ENCODE assay signal across 2 cellular contexts in the genomic region with DNA sequence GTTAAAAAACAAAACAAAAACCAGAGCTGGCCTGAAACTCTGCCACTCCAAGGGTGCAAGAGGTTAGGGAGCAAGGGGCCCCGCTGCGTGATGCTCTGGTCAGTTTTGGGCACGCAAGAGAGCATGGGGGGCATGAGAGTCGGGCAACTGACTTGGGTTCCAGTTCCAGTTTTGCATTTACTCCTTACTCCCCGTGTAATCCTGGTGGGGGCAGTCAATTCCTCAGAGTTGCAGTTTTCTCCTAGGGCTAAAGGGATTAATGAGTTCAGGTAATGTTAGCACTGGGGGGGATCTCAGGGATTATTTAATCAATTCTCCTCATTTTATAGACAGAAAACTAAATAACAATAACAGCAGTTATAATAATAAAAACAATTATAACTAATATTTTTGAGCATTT.
TF ChIP-seq lines count a peak whose summit lies in the region.

No MANE protein-coding gene starts in this region.

TF ChIP-seq in SK-N-SH, 30 proteins besides CTCF, POLR2A, EP300 and RAD21 (continued from another document):
- TF ChIP-seq, protein P1, sequence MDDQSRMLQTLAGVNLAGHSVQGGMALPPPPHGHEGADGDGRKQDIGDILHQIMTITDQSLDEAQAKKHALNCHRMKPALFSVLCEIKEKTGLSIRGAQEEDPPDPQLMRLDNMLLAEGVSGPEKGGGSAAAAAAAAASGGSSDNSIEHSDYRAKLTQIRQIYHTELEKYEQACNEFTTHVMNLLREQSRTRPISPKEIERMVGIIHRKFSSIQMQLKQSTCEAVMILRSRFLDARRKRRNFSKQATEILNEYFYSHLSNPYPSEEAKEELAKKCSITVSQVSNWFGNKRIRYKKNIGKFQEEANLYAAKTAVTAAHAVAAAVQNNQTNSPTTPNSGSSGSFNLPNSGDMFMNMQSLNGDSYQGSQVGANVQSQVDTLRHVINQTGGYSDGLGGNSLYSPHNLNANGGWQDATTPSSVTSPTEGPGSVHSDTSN (IDR thresholded peaks at IDR 0.05) = no peak
- no peak for TF ChIP-seq NRF1 (IDR thresholded peaks at IDR 0.05; ENCODE audit: low read depth, low read length)
- TF ChIP-seq, protein P2, sequence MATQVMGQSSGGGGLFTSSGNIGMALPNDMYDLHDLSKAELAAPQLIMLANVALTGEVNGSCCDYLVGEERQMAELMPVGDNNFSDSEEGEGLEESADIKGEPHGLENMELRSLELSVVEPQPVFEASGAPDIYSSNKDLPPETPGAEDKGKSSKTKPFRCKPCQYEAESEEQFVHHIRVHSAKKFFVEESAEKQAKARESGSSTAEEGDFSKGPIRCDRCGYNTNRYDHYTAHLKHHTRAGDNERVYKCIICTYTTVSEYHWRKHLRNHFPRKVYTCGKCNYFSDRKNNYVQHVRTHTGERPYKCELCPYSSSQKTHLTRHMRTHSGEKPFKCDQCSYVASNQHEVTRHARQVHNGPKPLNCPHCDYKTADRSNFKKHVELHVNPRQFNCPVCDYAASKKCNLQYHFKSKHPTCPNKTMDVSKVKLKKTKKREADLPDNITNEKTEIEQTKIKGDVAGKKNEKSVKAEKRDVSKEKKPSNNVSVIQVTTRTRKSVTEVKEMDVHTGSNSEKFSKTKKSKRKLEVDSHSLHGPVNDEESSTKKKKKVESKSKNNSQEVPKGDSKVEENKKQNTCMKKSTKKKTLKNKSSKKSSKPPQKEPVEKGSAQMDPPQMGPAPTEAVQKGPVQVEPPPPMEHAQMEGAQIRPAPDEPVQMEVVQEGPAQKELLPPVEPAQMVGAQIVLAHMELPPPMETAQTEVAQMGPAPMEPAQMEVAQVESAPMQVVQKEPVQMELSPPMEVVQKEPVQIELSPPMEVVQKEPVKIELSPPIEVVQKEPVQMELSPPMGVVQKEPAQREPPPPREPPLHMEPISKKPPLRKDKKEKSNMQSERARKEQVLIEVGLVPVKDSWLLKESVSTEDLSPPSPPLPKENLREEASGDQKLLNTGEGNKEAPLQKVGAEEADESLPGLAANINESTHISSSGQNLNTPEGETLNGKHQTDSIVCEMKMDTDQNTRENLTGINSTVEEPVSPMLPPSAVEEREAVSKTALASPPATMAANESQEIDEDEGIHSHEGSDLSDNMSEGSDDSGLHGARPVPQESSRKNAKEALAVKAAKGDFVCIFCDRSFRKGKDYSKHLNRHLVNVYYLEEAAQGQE (IDR thresholded peaks at IDR 0.05; ENCODE audit: low read depth, low read length) = no peak
- TF ChIP-seq SMC3 (IDR thresholded peaks at IDR 0.05; ENCODE audit: low read depth, low read length) = no peak
- TF ChIP-seq SIN3A (IDR thresholded peaks at IDR 0.05; ENCODE audit: borderline replicate concordance, low read depth, low read length) = no peak
- no peak for TF ChIP-seq GATA2 (CRISPR knock-in tag; IDR thresholded peaks at IDR 0.05)
- TF ChIP-seq, protein P3, sequence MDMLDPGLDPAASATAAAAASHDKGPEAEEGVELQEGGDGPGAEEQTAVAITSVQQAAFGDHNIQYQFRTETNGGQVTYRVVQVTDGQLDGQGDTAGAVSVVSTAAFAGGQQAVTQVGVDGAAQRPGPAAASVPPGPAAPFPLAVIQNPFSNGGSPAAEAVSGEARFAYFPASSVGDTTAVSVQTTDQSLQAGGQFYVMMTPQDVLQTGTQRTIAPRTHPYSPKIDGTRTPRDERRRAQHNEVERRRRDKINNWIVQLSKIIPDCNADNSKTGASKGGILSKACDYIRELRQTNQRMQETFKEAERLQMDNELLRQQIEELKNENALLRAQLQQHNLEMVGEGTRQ (IDR thresholded peaks at IDR 0.05; ENCODE audit: borderline replicate concordance, low read depth, low read length) = no peak
- no peak for TF ChIP-seq RXRA (IDR thresholded peaks at IDR 0.05; ENCODE audit: borderline replicate concordance, low read depth)
- TF ChIP-seq ELF1 (IDR thresholded peaks at IDR 0.05) = no peak
- TF ChIP-seq MXI1 (IDR thresholded peaks at IDR 0.05; ENCODE audit: low read depth, low read length) = no peak
- TF ChIP-seq, protein P4, sequence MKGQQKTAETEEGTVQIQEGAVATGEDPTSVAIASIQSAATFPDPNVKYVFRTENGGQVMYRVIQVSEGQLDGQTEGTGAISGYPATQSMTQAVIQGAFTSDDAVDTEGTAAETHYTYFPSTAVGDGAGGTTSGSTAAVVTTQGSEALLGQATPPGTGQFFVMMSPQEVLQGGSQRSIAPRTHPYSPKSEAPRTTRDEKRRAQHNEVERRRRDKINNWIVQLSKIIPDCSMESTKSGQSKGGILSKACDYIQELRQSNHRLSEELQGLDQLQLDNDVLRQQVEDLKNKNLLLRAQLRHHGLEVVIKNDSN (IDR thresholded peaks at IDR 0.05; ENCODE audit: borderline replicate concordance, low read depth) = no peak
- TF ChIP-seq, protein P5, sequence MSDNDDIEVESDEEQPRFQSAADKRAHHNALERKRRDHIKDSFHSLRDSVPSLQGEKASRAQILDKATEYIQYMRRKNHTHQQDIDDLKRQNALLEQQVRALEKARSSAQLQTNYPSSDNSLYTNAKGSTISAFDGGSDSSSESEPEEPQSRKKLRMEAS (IDR thresholded peaks at IDR 0.05; ENCODE audit: low read depth) = no peak
- no peak for TF ChIP-seq GABPA (IDR thresholded peaks at IDR 0.05; ENCODE audit: low read depth)

TF ChIP-seq in SK-N-SH treated with all-trans-retinoic acid at 6 μM for 48 hours, 23 proteins besides CTCF, POLR2A, EP300 and RAD21 (continued from another document):
- TF ChIP-seq, protein P6, sequence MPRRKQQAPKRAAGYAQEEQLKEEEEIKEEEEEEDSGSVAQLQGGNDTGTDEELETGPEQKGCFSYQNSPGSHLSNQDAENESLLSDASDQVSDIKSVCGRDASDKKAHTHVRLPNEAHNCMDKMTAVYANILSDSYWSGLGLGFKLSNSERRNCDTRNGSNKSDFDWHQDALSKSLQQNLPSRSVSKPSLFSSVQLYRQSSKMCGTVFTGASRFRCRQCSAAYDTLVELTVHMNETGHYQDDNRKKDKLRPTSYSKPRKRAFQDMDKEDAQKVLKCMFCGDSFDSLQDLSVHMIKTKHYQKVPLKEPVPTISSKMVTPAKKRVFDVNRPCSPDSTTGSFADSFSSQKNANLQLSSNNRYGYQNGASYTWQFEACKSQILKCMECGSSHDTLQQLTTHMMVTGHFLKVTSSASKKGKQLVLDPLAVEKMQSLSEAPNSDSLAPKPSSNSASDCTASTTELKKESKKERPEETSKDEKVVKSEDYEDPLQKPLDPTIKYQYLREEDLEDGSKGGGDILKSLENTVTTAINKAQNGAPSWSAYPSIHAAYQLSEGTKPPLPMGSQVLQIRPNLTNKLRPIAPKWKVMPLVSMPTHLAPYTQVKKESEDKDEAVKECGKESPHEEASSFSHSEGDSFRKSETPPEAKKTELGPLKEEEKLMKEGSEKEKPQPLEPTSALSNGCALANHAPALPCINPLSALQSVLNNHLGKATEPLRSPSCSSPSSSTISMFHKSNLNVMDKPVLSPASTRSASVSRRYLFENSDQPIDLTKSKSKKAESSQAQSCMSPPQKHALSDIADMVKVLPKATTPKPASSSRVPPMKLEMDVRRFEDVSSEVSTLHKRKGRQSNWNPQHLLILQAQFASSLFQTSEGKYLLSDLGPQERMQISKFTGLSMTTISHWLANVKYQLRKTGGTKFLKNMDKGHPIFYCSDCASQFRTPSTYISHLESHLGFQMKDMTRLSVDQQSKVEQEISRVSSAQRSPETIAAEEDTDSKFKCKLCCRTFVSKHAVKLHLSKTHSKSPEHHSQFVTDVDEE (CRISPR knock-in tag; IDR thresholded peaks at IDR 0.05) = no peak
- TF ChIP-seq, protein P7, sequence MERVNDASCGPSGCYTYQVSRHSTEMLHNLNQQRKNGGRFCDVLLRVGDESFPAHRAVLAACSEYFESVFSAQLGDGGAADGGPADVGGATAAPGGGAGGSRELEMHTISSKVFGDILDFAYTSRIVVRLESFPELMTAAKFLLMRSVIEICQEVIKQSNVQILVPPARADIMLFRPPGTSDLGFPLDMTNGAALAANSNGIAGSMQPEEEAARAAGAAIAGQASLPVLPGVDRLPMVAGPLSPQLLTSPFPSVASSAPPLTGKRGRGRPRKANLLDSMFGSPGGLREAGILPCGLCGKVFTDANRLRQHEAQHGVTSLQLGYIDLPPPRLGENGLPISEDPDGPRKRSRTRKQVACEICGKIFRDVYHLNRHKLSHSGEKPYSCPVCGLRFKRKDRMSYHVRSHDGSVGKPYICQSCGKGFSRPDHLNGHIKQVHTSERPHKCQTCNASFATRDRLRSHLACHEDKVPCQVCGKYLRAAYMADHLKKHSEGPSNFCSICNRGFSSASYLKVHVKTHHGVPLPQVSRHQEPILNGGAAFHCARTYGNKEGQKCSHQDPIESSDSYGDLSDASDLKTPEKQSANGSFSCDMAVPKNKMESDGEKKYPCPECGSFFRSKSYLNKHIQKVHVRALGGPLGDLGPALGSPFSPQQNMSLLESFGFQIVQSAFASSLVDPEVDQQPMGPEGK (CRISPR knock-in tag; IDR thresholded peaks at IDR 0.05; ENCODE audit: borderline replicate concordance) = no peak
- TF ChIP-seq ZNF8 (CRISPR knock-in tag; IDR thresholded peaks at IDR 0.05) = no peak
- TF ChIP-seq ZC3H10 (CRISPR knock-in tag; IDR thresholded peaks at IDR 0.05) = no peak
- TF ChIP-seq, protein P8, sequence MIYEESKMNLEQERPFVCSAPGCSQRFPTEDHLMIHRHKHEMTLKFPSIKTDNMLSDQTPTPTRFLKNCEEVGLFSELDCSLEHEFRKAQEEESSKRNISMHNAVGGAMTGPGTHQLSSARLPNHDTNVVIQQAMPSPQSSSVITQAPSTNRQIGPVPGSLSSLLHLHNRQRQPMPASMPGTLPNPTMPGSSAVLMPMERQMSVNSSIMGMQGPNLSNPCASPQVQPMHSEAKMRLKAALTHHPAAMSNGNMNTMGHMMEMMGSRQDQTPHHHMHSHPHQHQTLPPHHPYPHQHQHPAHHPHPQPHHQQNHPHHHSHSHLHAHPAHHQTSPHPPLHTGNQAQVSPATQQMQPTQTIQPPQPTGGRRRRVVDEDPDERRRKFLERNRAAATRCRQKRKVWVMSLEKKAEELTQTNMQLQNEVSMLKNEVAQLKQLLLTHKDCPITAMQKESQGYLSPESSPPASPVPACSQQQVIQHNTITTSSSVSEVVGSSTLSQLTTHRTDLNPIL (CRISPR knock-in tag; IDR thresholded peaks at IDR 0.05; ENCODE audit: low read depth) = no peak
TF ChIP-seq in SK-N-SH treated with all-trans-retinoic acid at 6 μM for 48 hours: peak in this region for 0.
